In the genomic region with DNA sequence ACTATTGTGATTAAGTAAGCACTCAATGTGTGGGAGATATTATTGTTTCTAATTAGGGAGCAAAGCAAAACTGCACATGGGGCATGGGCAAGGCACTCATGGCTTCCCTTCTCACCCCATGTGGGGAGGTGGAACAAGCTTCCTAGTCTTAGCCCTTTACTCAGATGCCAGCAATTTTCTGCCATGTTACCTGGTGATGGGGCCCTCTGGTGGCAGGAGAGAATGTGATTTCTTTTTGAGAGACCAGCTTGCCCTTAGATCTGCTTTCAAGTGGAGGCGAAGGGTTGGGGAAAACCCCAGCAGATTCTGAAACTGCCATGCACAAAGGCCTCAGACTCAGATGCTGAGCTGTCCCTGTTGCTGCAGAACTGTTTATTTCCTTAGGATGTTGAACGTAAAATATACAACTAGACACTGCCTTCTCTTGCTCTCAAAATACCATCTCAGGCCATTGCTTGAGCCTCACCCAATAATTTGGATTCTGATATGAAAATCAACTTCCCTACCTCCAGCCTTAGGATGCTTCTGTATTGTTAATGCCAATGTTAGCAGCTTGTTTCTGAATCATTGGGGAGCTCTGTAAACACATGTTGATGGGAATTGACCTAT, we compare ENCODE assay signal across 7 cellular contexts.
A peak's percentile ranks its signal among the peaks of the same experiment; 100 is the strongest.
DNase-seq lines count a peak whose midpoint lies in the region; ATAC-seq, FAIRE-seq and TF ChIP-seq lines count a peak whose summit lies in the region.

No MANE protein-coding gene starts in this region.

- peaks cover 9 to 14% (median 13%) of the 10 kb centered on the region in 3 donors for H3K4me1 Mint-ChIP-seq in T-cell

- no peaks in the 10 kb centered on the region for H3K36me3 ChIP-seq in adrenal gland (replicated peaks in 1 of 2)

- H3K4me1 ChIP-seq in adrenal gland (replicated peaks in 1 of 2): no peaks in the 10 kb centered on the region

- H3K4me3 ChIP-seq in LNCaP clone FGC (ENCODE audit: low read depth, low read length) (no peak overlapping the region), adrenal gland (no peak overlapping the region)

- DNase-seq in GM12892 (ENCODE audit: insufficient read length) (peak; percentile 15), H54 (ENCODE audit: insufficient read length, low spot score) (peak; percentile 23), LNCaP clone FGC (ENCODE audit: low read depth) (peak; percentile 15), T-cell (peak; percentile 44 to 78 (median 66)), adrenal gland (peak; percentile 23 to 64 (median 42)), kidney tubule cell (ENCODE audit: low spot score) (peak; percentile 72)
- peak; percentile 19 for DNase-seq in stimulated activated CD8-positive, alpha-beta memory T cell treated with anti-CD3 and anti-CD28 coated beads, Interleukin-15, amount 100 ng/mL, for 24 hours (ENCODE audit: low read depth)

- CTCF ChIA-PET in T-cell (lab: Charles Lee): interaction anchor here (0.5 to 7.3 kb wide), 30 partner anchors 8 to 1306 kb away, joined by 3 to 135 read pairs (median 4); partner anchors contain the start of gene BCL6 (in 1 of the 2)

- peak overlapping the region; percentile 79 to 83 for H3K27ac Mint-ChIP-seq in T-cell

- H3K36me3 Mint-ChIP-seq in T-cell: no peaks in the 10 kb centered on the region

- H3K9me3 ChIP-seq in adrenal gland (replicated peaks in 1 of 3): no peaks in the 10 kb centered on the region

- WGBS in adrenal gland, 4 donors: 56 to 80% (median 75%) methylated on average over 2 of the region's 2 CpGs

- FAIRE-seq in GM12892 (lab: Jason Lieb, UNC) (peak; percentile 77), H54 (lab: Jason Lieb, UNC) (peak; percentile 95)

- no peak overlapping the region for H3K27ac ChIP-seq in adrenal gland

- peak; percentile 65 for TF ChIP-seq CTCF in LNCaP clone FGC (IDR thresholded peaks at IDR 0.05; ENCODE audit: control insufficient read depth, extremely low read depth, insufficient read depth)
- peak; percentile 22 to 56 (median 45) for TF ChIP-seq CTCF in adrenal gland (IDR thresholded peaks at IDR 0.05)

- peak; percentile 98 to 100 (median 100) for ATAC-seq in T-cell (replicated peaks in 1 of 4)

- no peaks in the 10 kb centered on the region for H3K27me3 Mint-ChIP-seq in T-cell

- no peak overlapping the region for H3K4me3 Mint-ChIP-seq in T-cell

- POLR2A ChIA-PET in T-cell (lab: Charles Lee): interaction anchor here (0.6 to 1.1 kb wide), 6 partner anchors 94 to 1304 kb away, joined by 3 to 10 read pairs (median 4); no protein-coding TSS in a partner anchor

- no peaks in the 10 kb centered on the region for H3K9me3 Mint-ChIP-seq in T-cell

- H3K27me3 ChIP-seq in adrenal gland: no peaks in the 10 kb centered on the region

- intact Hi-C loops in adrenal gland (cut with DNase I): no loop called here

- TF ChIP-seq POLR2A in GM12892 (IDR thresholded peaks at IDR 0.05; ENCODE audit: low read depth, low read length): no peak
- no peak for TF ChIP-seq POLR2A in H54 (IDR thresholded peaks at IDR 0.05; ENCODE audit: low read depth, low read length)
- no peak for TF ChIP-seq POLR2A in adrenal gland (IDR thresholded peaks at IDR 0.05)

Comparison
In these comparisons a context has a peak if more than half of its experiments do, and no peak if none do; other contexts are left out.
1. DNase-seq: peak in every context shown above with its lines; median percentile 72 in kidney tubule cell; 66 in T-cell; 42 in adrenal gland; 23 in H54; 19 in stimulated activated CD8-positive, alpha-beta memory T cell treated with anti-CD3 and anti-CD28 coated beads, Interleukin-15, amount 100 ng/mL, for 24 hours; 15 in GM12892; 15 in LNCaP clone FGC.